Comparison of ENCODE assay signal across 25 cellular contexts in the genomic region with DNA sequence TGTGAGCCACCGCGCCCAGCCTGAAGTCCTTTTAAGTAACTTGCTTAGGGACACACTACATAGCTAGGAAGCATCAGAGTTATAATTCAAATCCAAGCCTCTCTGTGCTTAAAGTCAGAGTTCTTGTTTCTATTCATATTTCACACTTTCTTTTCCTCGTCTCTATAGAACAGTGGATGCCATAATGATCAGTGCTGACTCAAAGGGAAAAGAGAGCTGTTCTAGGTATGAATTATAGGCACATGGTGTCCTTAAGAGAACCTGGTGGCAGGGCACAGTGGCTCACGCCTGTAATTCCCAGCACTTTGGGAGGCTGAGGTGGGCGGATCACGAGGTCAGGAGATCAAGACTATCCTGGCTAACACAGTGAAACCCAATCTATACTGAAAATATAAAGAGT.
DNase-seq lines count a peak whose midpoint lies in the region; ATAC-seq, FAIRE-seq and TF ChIP-seq lines count a peak whose summit lies in the region.
"Had no signal": no experiment of that assay in that cellular context is flagged by ENCODE, and none has a peak within 500 bp of the region (broad histone marks: within the 10 kb centered on the region; RNA-seq: fewer than 3 reads in every experiment).

No MANE protein-coding gene starts in this region.

- no peak for FAIRE-seq in H54 (lab: Jason Lieb, UNC)
- FAIRE-seq: A549, D721Med, GM12891, GM18507, GM19239 had no signal

- ATAC-seq in GM18867 (IDR thresholded peaks at IDR 0.05; ENCODE audit: unreplicated experiment) (peak; percentile 49), GM21529 (IDR thresholded peaks at IDR 0.05; ENCODE audit: unreplicated experiment) (peak; percentile 60), HG02885 (IDR thresholded peaks at IDR 0.05; ENCODE audit: poor library complexity, unreplicated experiment) (peak; percentile 58), HG03571 (IDR thresholded peaks at IDR 0.05; ENCODE audit: unreplicated experiment) (no peak), HG03469 (IDR thresholded peaks at IDR 0.05; ENCODE audit: unreplicated experiment) (no peak)
- ATAC-seq: A549 had no signal

- no peak for TF ChIP-seq POLR2A in H54 (IDR thresholded peaks at IDR 0.05; ENCODE audit: low read depth, low read length)

- DNase-seq in NCI-H1930 (lab: John Stamatoyannopoulos, UW) = no peak
- DNase-seq in H54 (ENCODE audit: insufficient read length, low spot score) = no peak
- DNase-seq: 8988T; ACHN; AML-193; BE2C; CD4-positive, alpha-beta T cell; CD8-positive, alpha-beta memory T cell; DMS 273 treated with DMSO at 0.1 percent for 48 hours; DMS79; EL; GDM1; GOT3; H7; HCEC 1CT had no signal

Comparison
In these comparisons a context has a peak if more than half of its experiments do, and no peak if none do; other contexts are left out.
1. ATAC-seq: peak in GM18867 (single experiment), GM21529 (single experiment) and HG02885 (single experiment); none in HG03571 (single experiment) and HG03469 (single experiment).